Comparison of ENCODE assay signal across 16 cellular contexts in the genomic region with DNA sequence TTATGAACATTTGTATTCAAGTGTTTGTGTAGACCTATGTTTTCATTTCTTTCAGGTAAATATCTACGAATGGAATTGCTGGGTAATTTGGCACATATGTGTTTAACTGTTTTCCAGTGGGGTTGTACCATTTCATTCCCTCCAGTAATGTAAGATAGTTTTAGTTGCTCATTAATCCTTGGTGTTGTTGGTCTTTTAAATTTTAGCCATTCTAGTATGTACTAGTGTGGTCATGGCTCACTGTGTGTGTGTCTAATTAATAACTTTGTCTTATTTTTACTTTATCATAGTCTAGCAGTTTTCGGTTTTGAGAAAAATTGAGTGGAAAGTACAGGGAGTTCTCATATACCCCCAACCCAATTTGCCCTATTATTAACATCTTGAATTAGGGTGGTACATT.
A peak's percentile ranks its signal among the peaks of the same experiment; 100 is the strongest.
DNase-seq lines count a peak whose midpoint lies in the region; ATAC-seq, FAIRE-seq and TF ChIP-seq lines count a peak whose summit lies in the region.
"Had no signal": no experiment of that assay in that cellular context is flagged by ENCODE, and none has a peak within 500 bp of the region (broad histone marks: within the 10 kb centered on the region; RNA-seq: fewer than 3 reads in every experiment).

No MANE protein-coding gene starts in this region.

- H3K27me3 ChIP-seq in testis: no peaks in the 10 kb centered on the region
- no peaks in the 10 kb centered on the region for H3K27me3 ChIP-seq in CD8-positive, alpha-beta T cell (ENCODE audit: insufficient read depth, low read length)
- H3K27me3 ChIP-seq: BLaER1 treated with 17β-estradiol and CSF1 and Interleukin-3, amounts not matched to agents 10 nM and 100 nM had no signal

- WGBS in testis, 2 donors: 90 to 94% methylated on average over 2 of the region's 2 CpGs

- peaks cover 4% of the 10 kb centered on the region for H3K27me3 Mint-ChIP-seq in nephron (ENCODE audit: low read depth)
- no peaks in the 10 kb centered on the region for H3K27me3 Mint-ChIP-seq in CD8-positive, alpha-beta T cell (ENCODE audit: low read depth)
- H3K27me3 Mint-ChIP-seq in mesothelial cell of epicardium (ENCODE audit: low read depth): peaks cover 5% of the 10 kb centered on the region

- POLR2A ChIA-PET in CD8-positive, alpha-beta T cell (lab: Charles Lee): no interaction called here

- DNase-seq in GM18507 (ENCODE audit: extremely low spot score, insufficient read length, low read depth) (no peak), testis (no peak), mesothelial cell of epicardium (ENCODE audit: low spot score in 2 of 2, unreplicated experiment in 2 of 2) (no peak)
- DNase-seq in CD8-positive, alpha-beta T cell: no peak
- DNase-seq in NK-92 treated with Interleukin-12 subunit alpha and Interleukin-12 subunit beta, amount 100 ng/mL, for 24 hours (lab: John Stamatoyannopoulos, UW): no peak
- DNase-seq: DMS 273 treated with DMSO at 0.1 percent for 48 hours, GDM1, H7, NCI-H187 had no signal

- TF ChIP-seq POLR2A in testis (IDR thresholded peaks at IDR 0.05): no peak

- ATAC-seq in HG02759 (IDR thresholded peaks at IDR 0.05; ENCODE audit: unreplicated experiment): peak; percentile 44
- no peak for ATAC-seq in CD8-positive, alpha-beta T cell

- peaks cover 3% of the 10 kb centered on the region for H3K4me1 ChIP-seq in testis
- H3K4me1 ChIP-seq in CD8-positive, alpha-beta T cell (ENCODE audit: insufficient read depth, low read length): no peaks in the 10 kb centered on the region

- H3K36me3 Mint-ChIP-seq in nephron (ENCODE audit: low read depth): no peaks in the 10 kb centered on the region
- peaks cover 7% of the 10 kb centered on the region for H3K36me3 Mint-ChIP-seq in CD8-positive, alpha-beta T cell
- no peaks in the 10 kb centered on the region for H3K36me3 Mint-ChIP-seq in mesothelial cell of epicardium

- H3K4me3 Mint-ChIP-seq in nephron (no peak overlapping the region), mesothelial cell of epicardium (no peak overlapping the region)
- H3K4me3 Mint-ChIP-seq in CD8-positive, alpha-beta T cell: no peak overlapping the region

- FAIRE-seq in GM18507 (lab: Jason Lieb, UNC): peak; percentile 76
- FAIRE-seq: A204.1, GM12878 had no signal

- H3K9me3 Mint-ChIP-seq in nephron: peaks cover 5% of the 10 kb centered on the region
- H3K9me3 Mint-ChIP-seq in CD8-positive, alpha-beta T cell: peaks cover 2% of the 10 kb centered on the region
- H3K9me3 Mint-ChIP-seq in mesothelial cell of epicardium: peaks cover 21% of the 10 kb centered on the region

- H3K27ac Mint-ChIP-seq in nephron: peak overlapping the region; percentile 63 to 93 (median 75)
- H3K27ac Mint-ChIP-seq in CD8-positive, alpha-beta T cell: no peak overlapping the region
- no peak overlapping the region for H3K27ac Mint-ChIP-seq in mesothelial cell of epicardium

- H3K4me3 ChIP-seq in testis: no peak overlapping the region
- H3K4me3 ChIP-seq in CD8-positive, alpha-beta T cell (ENCODE audit: low read depth, low read length): no peak overlapping the region
- H3K4me3 ChIP-seq: BLaER1 treated with 17β-estradiol and CSF1 and Interleukin-3, amounts not matched to agents 10 nM and 100 nM; GM12878; SK-N-MC had no signal

- H3K4me1 Mint-ChIP-seq in nephron (peaks cover 19% of the 10 kb centered on the region), mesothelial cell of epicardium (peaks cover 1% of the 10 kb centered on the region)
- H3K4me1 Mint-ChIP-seq in CD8-positive, alpha-beta T cell (ENCODE audit: low read depth): peaks cover 8% of the 10 kb centered on the region

- H3K36me3 ChIP-seq in testis (ENCODE audit: low read depth, missing control alignments): no peaks in the 10 kb centered on the region
- no peaks in the 10 kb centered on the region for H3K36me3 ChIP-seq in CD8-positive, alpha-beta T cell (ENCODE audit: insufficient read depth, low read length)

- H3K27ac ChIP-seq in VCaP (peak overlapping the region; percentile 81), testis (no peak overlapping the region)
- H3K27ac ChIP-seq in CD8-positive, alpha-beta T cell (ENCODE audit: low read depth, low read length): no peak overlapping the region
- H3K27ac ChIP-seq: BLaER1 treated with 17β-estradiol and CSF1 and Interleukin-3, amounts not matched to agents 10 nM and 100 nM; SK-N-MC had no signal

- H3K9me3 ChIP-seq in testis: no peaks in the 10 kb centered on the region
- no peaks in the 10 kb centered on the region for H3K9me3 ChIP-seq in CD8-positive, alpha-beta T cell (ENCODE audit: low read length)

- TF ChIP-seq CTCF in VCaP (conservative IDR thresholded peaks at IDR 0.05) (no peak), nephron (IDR thresholded peaks at IDR 0.05; ENCODE audit: unreplicated experiment in 3 of 3) (no peak), testis (IDR thresholded peaks at IDR 0.05) (no peak), mesothelial cell of epicardium (IDR thresholded peaks at IDR 0.05; ENCODE audit: unreplicated experiment) (no peak)
- no peak for TF ChIP-seq CTCF in CD8-positive, alpha-beta T cell (IDR thresholded peaks at IDR 0.05)

- intact Hi-C loops in testis (cut with DNase I; ENCODE audit: low total_unique reads): no loop called here
- intact Hi-C loops in CD8-positive, alpha-beta T cell (cut with DNase I, micrococcal nuclease): no loop called here

- CTCF ChIA-PET in CD8-positive, alpha-beta T cell (lab: Charles Lee): no interaction called here

Comparison
In these comparisons a context has a peak if more than half of its experiments do, and no peak if none do; other contexts are left out.
1. H3K27ac Mint-ChIP-seq: peak in nephron (3 of 3); none in CD8-positive, alpha-beta T cell (single experiment) and mesothelial cell of epicardium (single experiment).